In the genomic region with DNA sequence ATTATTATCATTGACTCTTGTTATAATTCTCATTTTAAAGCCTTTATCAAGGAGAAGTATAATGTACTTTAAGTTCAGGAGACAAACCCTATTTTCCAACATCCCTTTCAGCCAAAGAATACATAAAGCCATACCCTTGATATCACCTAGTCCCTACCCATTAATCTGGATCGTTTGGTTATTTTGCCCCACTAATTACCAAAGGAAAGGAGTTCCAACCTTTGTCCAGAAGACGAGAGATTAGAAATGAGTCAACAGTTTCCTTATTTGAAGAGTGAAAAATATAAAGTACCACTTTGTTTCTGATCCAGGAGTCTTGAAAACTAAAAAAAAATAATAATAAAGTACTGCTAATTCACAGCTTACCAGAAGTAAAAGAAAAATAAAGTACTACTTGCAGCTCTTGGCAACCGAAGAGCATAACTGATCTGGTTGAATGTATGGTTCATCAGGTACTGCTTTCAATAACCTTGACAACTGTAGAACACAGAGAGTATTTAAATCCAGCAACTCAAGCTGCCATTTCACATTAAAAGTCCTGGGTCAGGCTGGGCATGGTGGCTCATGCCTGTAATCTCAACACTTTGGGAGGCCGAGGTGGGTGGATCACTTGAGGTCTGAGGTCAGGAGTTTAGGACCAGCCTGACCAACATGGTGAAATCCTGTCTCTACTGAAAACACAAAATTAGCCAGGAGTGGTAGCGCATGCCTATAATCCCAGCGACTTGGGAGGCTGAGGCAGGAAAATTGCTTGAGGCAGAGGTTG, we compare ENCODE assay signal across 17 cellular contexts. TPM values are rescaled to one million over a fixed set of nuclear protein-coding genes. Genes with fewer than 3 reads are reported as not detected.
DNase-seq lines count a peak whose midpoint lies in the region; TF ChIP-seq lines count a peak whose summit lies in the region.
"Had no signal": no experiment of that assay in that cellular context is flagged by ENCODE, and none has a peak within 500 bp of the region (broad histone marks: within the 10 kb centered on the region; RNA-seq: fewer than 3 reads in every experiment).

No MANE protein-coding gene starts in this region.

- in situ Hi-C loops in transverse colon (cut with MboI; ENCODE audit: low pct_ligation_motif_present in 1 of 4, low pct_unique_long_range_greater_than_20kb in 1 of 4, low sequenced_read_pairs in 3 of 4), result no loop called here

- TF ChIP-seq POLR2A in transverse colon (IDR thresholded peaks at IDR 0.05), result no peak

- H2BK12ac ChIP-seq in mesenchymal stem cell (ENCODE audit: low read length in 2 of 2), result peak overlapping the region in 1 of 2 experiments; percentile 78

- no peak overlapping the region for H3K27ac ChIP-seq in mesenchymal stem cell (ENCODE audit: low read length, poor library complexity, severe bottlenecking)
- peak overlapping the region; percentile 81 to 85 (median 84) for H3K27ac ChIP-seq in transverse colon
- H3K27ac ChIP-seq: SK-N-MC, WERI-Rb-1 had no signal

- H3K9me3 Mint-ChIP-seq in activated T-cell treated with anti-CD3 and anti-CD28 coated beads, Interleukin-2, amount 50 U/mL, for 24 hours, result no peaks in the 10 kb centered on the region

- WGBS in mesenchymal stem cell, result 99% methylated on average over 5 of the region's 6 CpGs
- 59 to 64% methylated on average over 3 to 6 of the region's 6 CpGs for WGBS in transverse colon (ENCODE audit: low coverage in 1 of 2), 2 donors

- intact Hi-C loops in transverse colon (cut with DNase I; ENCODE audit: low total_unique reads), result no loop called here

- no peak overlapping the region for H2BK15ac ChIP-seq in mesenchymal stem cell (ENCODE audit: low read depth, poor library complexity, severe bottlenecking)

- H3K27ac Mint-ChIP-seq in activated T-cell treated with anti-CD3 and anti-CD28 coated beads, Interleukin-2, amount 50 U/mL, for 24 hours, result no peak overlapping the region
- H3K27ac Mint-ChIP-seq: naive B cell had no signal

- H3K9ac ChIP-seq in mesenchymal stem cell (ENCODE audit: low read length), result peak overlapping the region; percentile 33

- no peaks in the 10 kb centered on the region for H3K79me1 ChIP-seq in mesenchymal stem cell (replicated peaks; ENCODE audit: low read length, poor library complexity, severe bottlenecking)

- H3K14ac ChIP-seq in mesenchymal stem cell (ENCODE audit: low read length in 2 of 2), result no peak overlapping the region

- no peak for DNase-seq in activated T-cell treated with anti-CD3 and anti-CD28 coated beads, Interleukin-2, amount 50 U/mL, for 24 hours
- DNase-seq in activated T-cell treated with anti-CD3 and anti-CD28 coated beads for 4 hours (no peak), amniotic epithelial cell (ENCODE audit: low read depth) (peak; percentile 58), mesenchymal stem cell (no peak), transverse colon (no peak), HUDEP-2 (lab: John Stamatoyannopoulos, UW; ENCODE audit: unreplicated experiment in 76 of 76) (no peak), NCI-H187 treated with DMSO at 0.1 percent for 48 hours (lab: John Stamatoyannopoulos, UW) (no peak), NCI-H1417 treated with DMSO at 0.1 percent for 48 hours (lab: John Stamatoyannopoulos, UW) (no peak)
- DNase-seq: COR-L47; foreskin melanocyte; kidney; naive B cell; NCI-H2029 treated with DMSO at 0.1 percent for 48 hours; NK-92 treated with Interleukin-12 subunit alpha and Interleukin-12 subunit beta, amount 100 ng/mL, for 24 hours; WERI-Rb-1 had no signal

- TF ChIP-seq EP300 in transverse colon (IDR thresholded peaks at IDR 0.05; ENCODE audit: low read depth), result no peak

- H3K27me3 ChIP-seq in mesenchymal stem cell (ENCODE audit: control insufficient read depth in 1 of 2, insufficient read depth in 1 of 2, low read length in 2 of 2) (no peaks in the 10 kb centered on the region), transverse colon (no peaks in the 10 kb centered on the region)

- H3K36me3 ChIP-seq in mesenchymal stem cell (ENCODE audit: control insufficient read depth in 1 of 2, insufficient read depth in 2 of 2, low read depth in 1 of 2, low read length in 2 of 2) (peaks cover 0 to 14% of the 10 kb centered on the region in 2 experiments), transverse colon (no peaks in the 10 kb centered on the region)

- peaks cover 72% of the 10 kb centered on the region for H3K4me1 Mint-ChIP-seq in activated T-cell treated with anti-CD3 and anti-CD28 coated beads, Interleukin-2, amount 50 U/mL, for 24 hours (ENCODE audit: low read depth)

- H4K91ac ChIP-seq in mesenchymal stem cell (ENCODE audit: low read length), result no peak overlapping the region

- no peak overlapping the region for H3K4ac ChIP-seq in mesenchymal stem cell (ENCODE audit: low read depth in 1 of 2, low read length in 2 of 2)

- no peak overlapping the region for H3K23ac ChIP-seq in mesenchymal stem cell (ENCODE audit: low read length in 2 of 2)

- H3K4me3 ChIP-seq in mesenchymal stem cell (ENCODE audit: insufficient read depth in 1 of 2, low read depth in 1 of 2, low read length in 2 of 2) (no peak overlapping the region), transverse colon (no peak overlapping the region)
- H3K4me3 ChIP-seq: SK-N-MC, skin epidermis had no signal

- TF ChIP-seq CTCF in transverse colon (IDR thresholded peaks at IDR 0.05), result no peak

- no peak overlapping the region for H3K4me2 ChIP-seq in mesenchymal stem cell (ENCODE audit: low read length, poor library complexity, severe bottlenecking)

- no peak overlapping the region for H2BK120ac ChIP-seq in mesenchymal stem cell (ENCODE audit: low read depth, low read length)

- H3K36me3 Mint-ChIP-seq in activated T-cell treated with anti-CD3 and anti-CD28 coated beads, Interleukin-2, amount 50 U/mL, for 24 hours (ENCODE audit: low read depth), result peaks cover 12% of the 10 kb centered on the region

- no peak overlapping the region for H4K8ac ChIP-seq in mesenchymal stem cell (ENCODE audit: low read length)

- H3K18ac ChIP-seq in mesenchymal stem cell (ENCODE audit: low read depth in 1 of 2, low read length in 2 of 2), result peak overlapping the region in 1 of 2 experiments; percentile 5

- H3K27me3 Mint-ChIP-seq in activated T-cell treated with anti-CD3 and anti-CD28 coated beads, Interleukin-2, amount 50 U/mL, for 24 hours, result no peaks in the 10 kb centered on the region

- H2BK5ac ChIP-seq in mesenchymal stem cell (ENCODE audit: low read depth, low read length, poor library complexity, severe bottlenecking), result no peak overlapping the region

- H2AK5ac ChIP-seq in mesenchymal stem cell (ENCODE audit: low read length, severe bottlenecking), result no peak overlapping the region

- H3K9me3 ChIP-seq in mesenchymal stem cell (ENCODE audit: control insufficient read depth, low read length) (no peaks in the 10 kb centered on the region), transverse colon (no peaks in the 10 kb centered on the region)

- peak overlapping the region; percentile 41 for H3K4me3 Mint-ChIP-seq in activated T-cell treated with anti-CD3 and anti-CD28 coated beads, Interleukin-2, amount 50 U/mL, for 24 hours
- H3K4me3 Mint-ChIP-seq: naive B cell had no signal

- H2AFZ ChIP-seq in mesenchymal stem cell (ENCODE audit: low read depth, low read length), result no peak overlapping the region

- H3K4me1 ChIP-seq in mesenchymal stem cell (ENCODE audit: control insufficient read depth, insufficient read depth, low read depth, low read length) (peaks cover 8% of the 10 kb centered on the region), transverse colon (peaks cover 23 to 92% (median 61%) of the 10 kb centered on the region in 4 donors)

RNA-seq across cellular contexts. Expression of a gene that starts 33.7 kb away (rescaled TPM):
- polyA plus RNA-seq in mesenchymal stem cell (2013, experiment 1 of 2), result 78.9 TPM
- 77.4 TPM for polyA plus RNA-seq in mesenchymal stem cell (2013, experiment 2 of 2)
- 100 to 1,000 TPM; 151 to 259 (median 243) TPM for total RNA-seq in transverse colon
